Comparison of ENCODE assay signal across 2 cellular contexts in genomic region chr9:127872492-127873222, GRCh38.
TF ChIP-seq lines count a peak whose summit lies in the region.

No MANE protein-coding gene starts in this region.

TF ChIP-seq in IMR-90, 13 proteins besides CTCF, POLR2A, EP300 and RAD21:
- TF ChIP-seq ELK1 (IDR thresholded peaks at IDR 0.05; ENCODE audit: borderline replicate concordance, low read depth, low read length) (no peak), CHD1 (IDR thresholded peaks at IDR 0.05; ENCODE audit: low read depth, low read length) (no peak), NFE2L2 (IDR thresholded peaks at IDR 0.05; ENCODE audit: low read depth, low read length) (no peak), RCOR1 (IDR thresholded peaks at IDR 0.05; ENCODE audit: insufficient replicate concordance, low read length) (no peak), BHLHE40 (IDR thresholded peaks at IDR 0.05; ENCODE audit: low read depth, low read length) (no peak), CEBPB (IDR thresholded peaks at IDR 0.05; ENCODE audit: low read depth, low read length) (no peak)

TF ChIP-seq in K562, 482 proteins besides CTCF, POLR2A, EP300 and RAD21:
- TF ChIP-seq ZNF561 (CRISPR knock-in tag; conservative IDR thresholded peaks at IDR 0.05) (no peak), ATF7 (IDR thresholded peaks at IDR 0.05) (no peak), EGR1 (conservative IDR thresholded peaks at IDR 0.05) (0 out of 2 replicates have a peak, but pooled peaks have one; percentile 6)
